In the genomic region with DNA sequence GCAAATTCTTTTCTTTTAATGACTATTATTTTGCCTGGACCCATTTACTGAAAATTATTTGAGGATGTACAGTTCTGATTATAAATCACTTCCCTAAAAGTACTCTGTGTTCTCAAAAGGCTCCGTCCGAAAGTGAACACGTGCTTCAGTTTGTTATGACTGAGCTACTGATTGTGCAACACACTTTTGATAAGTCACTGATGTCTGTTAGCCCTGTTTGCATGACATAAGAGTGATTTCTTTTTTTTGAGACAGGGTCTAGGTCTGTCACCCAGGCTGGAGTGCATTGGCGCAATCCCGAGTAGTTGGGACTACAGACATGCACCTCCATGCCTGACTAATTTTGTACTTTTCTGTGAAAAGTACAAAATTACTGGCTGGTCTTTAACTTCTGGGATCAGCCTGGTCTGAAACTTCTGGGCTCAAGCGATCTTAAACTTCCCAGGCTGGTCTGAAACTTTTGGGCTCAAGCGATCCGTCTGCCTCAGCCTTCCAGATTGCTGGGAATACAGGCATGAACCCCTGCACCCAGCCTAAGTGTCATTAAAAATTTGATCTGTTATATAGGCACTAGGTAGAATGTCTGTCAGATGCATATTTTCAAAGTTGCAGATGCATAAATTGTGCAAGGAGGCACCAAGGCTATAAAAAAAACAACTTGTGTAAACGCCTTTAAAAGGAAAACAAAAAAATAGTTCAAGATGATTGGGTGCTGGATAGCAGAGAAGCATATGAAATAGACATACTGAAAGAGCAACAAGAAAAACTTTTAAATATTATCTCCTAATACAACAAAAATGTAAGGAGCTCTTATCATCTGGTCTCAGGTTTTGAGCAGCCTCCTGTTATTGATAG, we compare ENCODE assay signal across 11 cellular contexts.
DNase-seq lines count a peak whose midpoint lies in the region; ATAC-seq and TF ChIP-seq lines count a peak whose summit lies in the region.
"Had no signal": no experiment of that assay in that cellular context is flagged by ENCODE, and none has a peak within 500 bp of the region (broad histone marks: within the 10 kb centered on the region; RNA-seq: fewer than 3 reads in every experiment).

No MANE protein-coding gene starts in this region.

- CTCF ChIA-PET in activated CD4-positive, alpha-beta T cell treated with anti-CD3 and anti-CD28 coated beads, Interleukin-2, amount 10 ng/mL, durations not matched to agents 7 days and 5 days (lab: Charles Lee) = interaction anchor here (0.6 to 1.2 kb wide), 2 partner anchors 12 to 433 kb away, joined by 3 to 4 read pairs; no protein-coding TSS in a partner anchor
- CTCF ChIA-PET in activated CD8-positive, alpha-beta T cell treated with anti-CD3 and anti-CD28 coated beads, Interleukin-2, amount 10 ng/mL, durations not matched to agents 7 days and 5 days (lab: Charles Lee) = no interaction called here

- POLR2A ChIA-PET in activated CD4-positive, alpha-beta T cell treated with anti-CD3 and anti-CD28 coated beads, Interleukin-2, amount 10 ng/mL, durations not matched to agents 7 days and 5 days (lab: Charles Lee) = no interaction called here
- POLR2A ChIA-PET in activated CD8-positive, alpha-beta T cell treated with anti-CD3 and anti-CD28 coated beads, Interleukin-2, amount 10 ng/mL, durations not matched to agents 7 days and 5 days (lab: Charles Lee) = no interaction called here

- H3K9me3 Mint-ChIP-seq in activated CD4-positive, alpha-beta T cell treated with anti-CD3 and anti-CD28 coated beads, Interleukin-2, amount 10 ng/mL, durations not matched to agents 7 days and 5 days = no peaks in the 10 kb centered on the region
- H3K9me3 Mint-ChIP-seq in activated CD8-positive, alpha-beta T cell treated with anti-CD3 and anti-CD28 coated beads, Interleukin-2, amount 10 ng/mL, durations not matched to agents 7 days and 5 days (ENCODE audit: insufficient read depth) = no peaks in the 10 kb centered on the region
- H3K9me3 Mint-ChIP-seq: stimulated activated effector memory CD8-positive, alpha-beta T cell treated with anti-CD3 and anti-CD28 coated beads, Interleukin-12 subunit alpha, Interleukin-12 subunit beta, amount 100 ng/mL, for 72 hours had no signal

- no peaks in the 10 kb centered on the region for H3K27me3 Mint-ChIP-seq in activated CD4-positive, alpha-beta T cell treated with anti-CD3 and anti-CD28 coated beads, Interleukin-2, amount 10 ng/mL, durations not matched to agents 7 days and 5 days
- H3K27me3 Mint-ChIP-seq in activated CD8-positive, alpha-beta T cell treated with anti-CD3 and anti-CD28 coated beads, Interleukin-2, amount 10 ng/mL, durations not matched to agents 7 days and 5 days (ENCODE audit: low read depth) = peaks cover 3% of the 10 kb centered on the region

- H3K4me1 Mint-ChIP-seq in activated CD4-positive, alpha-beta T cell treated with anti-CD3 and anti-CD28 coated beads, Interleukin-2, amount 10 ng/mL, durations not matched to agents 7 days and 5 days = no peaks in the 10 kb centered on the region
- no peaks in the 10 kb centered on the region for H3K4me1 Mint-ChIP-seq in activated CD8-positive, alpha-beta T cell treated with anti-CD3 and anti-CD28 coated beads, Interleukin-2, amount 10 ng/mL, durations not matched to agents 7 days and 5 days (ENCODE audit: low read depth)
- H3K4me1 Mint-ChIP-seq: stimulated activated effector memory CD8-positive, alpha-beta T cell treated with anti-CD3 and anti-CD28 coated beads, Interleukin-12 subunit alpha, Interleukin-12 subunit beta, amount 100 ng/mL, for 72 hours had no signal

- intact Hi-C loops in aorta (cut with DNase I) = no loop called here

- no peak overlapping the region for H3K4me3 Mint-ChIP-seq in activated CD4-positive, alpha-beta T cell treated with anti-CD3 and anti-CD28 coated beads, Interleukin-2, amount 10 ng/mL, durations not matched to agents 7 days and 5 days
- H3K4me3 Mint-ChIP-seq in activated CD8-positive, alpha-beta T cell treated with anti-CD3 and anti-CD28 coated beads, Interleukin-2, amount 10 ng/mL, durations not matched to agents 7 days and 5 days = no peak overlapping the region
- H3K4me3 Mint-ChIP-seq: stimulated activated effector memory CD8-positive, alpha-beta T cell treated with anti-CD3 and anti-CD28 coated beads, Interleukin-12 subunit alpha, Interleukin-12 subunit beta, amount 100 ng/mL, for 72 hours had no signal

- TF ChIP-seq CTCF in epithelial cell of proximal tubule (conservative IDR thresholded peaks at IDR 0.05; ENCODE audit: low read depth, low read length) = no peak

- H3K27me3 ChIP-seq in aorta (ENCODE audit: control insufficient read depth in 1 of 2, insufficient read depth in 2 of 2, low read length in 1 of 2) = no peaks in the 10 kb centered on the region

- peak; percentile 57 for DNase-seq in KBM-7
- peak; percentile 61 for DNase-seq in epithelial cell of proximal tubule (ENCODE audit: low read depth)
- DNase-seq in myocyte (ENCODE audit: low read depth) = peak; percentile 26
- no peak for DNase-seq in aorta
- DNase-seq in mesenteric fat pad (ENCODE audit: low spot score) = no peak
- no peak for DNase-seq in activated CD4-positive, alpha-beta T cell treated with anti-CD3 and anti-CD28 coated beads, Interleukin-2, amount 10 ng/mL, durations not matched to agents 7 days and 5 days
- no peak for DNase-seq in activated CD8-positive, alpha-beta T cell treated with anti-CD3 and anti-CD28 coated beads, Interleukin-2, amount 10 ng/mL, durations not matched to agents 7 days and 5 days
- DNase-seq: NCI-H1092, T-helper 1 cell had no signal

- 69 to 82% methylated on average over 9 of the region's 9 CpGs for WGBS in aorta, 2 donors

- no peak overlapping the region for H3K27ac ChIP-seq in aorta (ENCODE audit: low read depth in 1 of 2, low read length in 2 of 2)

- no peaks in the 10 kb centered on the region for H3K36me3 Mint-ChIP-seq in activated CD4-positive, alpha-beta T cell treated with anti-CD3 and anti-CD28 coated beads, Interleukin-2, amount 10 ng/mL, durations not matched to agents 7 days and 5 days (ENCODE audit: low read depth)
- H3K36me3 Mint-ChIP-seq in activated CD8-positive, alpha-beta T cell treated with anti-CD3 and anti-CD28 coated beads, Interleukin-2, amount 10 ng/mL, durations not matched to agents 7 days and 5 days (ENCODE audit: low read depth) = no peaks in the 10 kb centered on the region
- H3K36me3 Mint-ChIP-seq: stimulated activated effector memory CD8-positive, alpha-beta T cell treated with anti-CD3 and anti-CD28 coated beads, Interleukin-12 subunit alpha, Interleukin-12 subunit beta, amount 100 ng/mL, for 72 hours had no signal

- ATAC-seq in aorta (ENCODE audit: low FRiP score) = peak; percentile 82
- no peak for ATAC-seq in activated CD8-positive, alpha-beta T cell treated with anti-CD3 and anti-CD28 coated beads, Interleukin-2, amount 10 ng/mL, durations not matched to agents 7 days and 5 days
- ATAC-seq: HCT116; stimulated activated effector memory CD8-positive, alpha-beta T cell treated with anti-CD3 and anti-CD28 coated beads, Interleukin-12 subunit alpha, Interleukin-12 subunit beta, amount 100 ng/mL, for 72 hours had no signal

- H3K4me3 ChIP-seq in epithelial cell of proximal tubule (ENCODE audit: low read depth, low read length) (no peak overlapping the region), aorta (ENCODE audit: low read length in 2 of 2) (no peak overlapping the region)

- H3K9me3 ChIP-seq in aorta (ENCODE audit: control insufficient read depth, low read length) = no peaks in the 10 kb centered on the region

- in situ Hi-C loops in KBM-7 (cut with MboI; ENCODE audit: low pct_unique_long_range_greater_than_20kb, low sequenced_read_pairs) = no loop called here

- no peaks in the 10 kb centered on the region for H3K4me1 ChIP-seq in aorta (ENCODE audit: control insufficient read depth in 1 of 2, insufficient read depth in 2 of 2, low read length in 2 of 2)

- H3K36me3 ChIP-seq in aorta (ENCODE audit: control insufficient read depth in 1 of 2, insufficient read depth in 2 of 2, low read length in 1 of 2) = no peaks in the 10 kb centered on the region

- no peak overlapping the region for H3K27ac Mint-ChIP-seq in activated CD4-positive, alpha-beta T cell treated with anti-CD3 and anti-CD28 coated beads, Interleukin-2, amount 10 ng/mL, durations not matched to agents 7 days and 5 days
- no peak overlapping the region for H3K27ac Mint-ChIP-seq in activated CD8-positive, alpha-beta T cell treated with anti-CD3 and anti-CD28 coated beads, Interleukin-2, amount 10 ng/mL, durations not matched to agents 7 days and 5 days
- H3K27ac Mint-ChIP-seq: stimulated activated effector memory CD8-positive, alpha-beta T cell treated with anti-CD3 and anti-CD28 coated beads, Interleukin-12 subunit alpha, Interleukin-12 subunit beta, amount 100 ng/mL, for 72 hours had no signal

Comparison
In these comparisons a context has a peak if more than half of its experiments do, and no peak if none do; other contexts are left out.
1. DNase-seq: peak in KBM-7 (single experiment), epithelial cell of proximal tubule (single experiment) and myocyte (single experiment); none in aorta (0 of 2), mesenteric fat pad (single experiment), activated CD4-positive, alpha-beta T cell treated with anti-CD3 and anti-CD28 coated beads, Interleukin-2, amount 10 ng/mL, durations not matched to agents 7 days and 5 days (single experiment) and activated CD8-positive, alpha-beta T cell treated with anti-CD3 and anti-CD28 coated beads, Interleukin-2, amount 10 ng/mL, durations not matched to agents 7 days and 5 days (single experiment).